ENCODE assay signal across 15 cellular contexts in the genomic region with DNA sequence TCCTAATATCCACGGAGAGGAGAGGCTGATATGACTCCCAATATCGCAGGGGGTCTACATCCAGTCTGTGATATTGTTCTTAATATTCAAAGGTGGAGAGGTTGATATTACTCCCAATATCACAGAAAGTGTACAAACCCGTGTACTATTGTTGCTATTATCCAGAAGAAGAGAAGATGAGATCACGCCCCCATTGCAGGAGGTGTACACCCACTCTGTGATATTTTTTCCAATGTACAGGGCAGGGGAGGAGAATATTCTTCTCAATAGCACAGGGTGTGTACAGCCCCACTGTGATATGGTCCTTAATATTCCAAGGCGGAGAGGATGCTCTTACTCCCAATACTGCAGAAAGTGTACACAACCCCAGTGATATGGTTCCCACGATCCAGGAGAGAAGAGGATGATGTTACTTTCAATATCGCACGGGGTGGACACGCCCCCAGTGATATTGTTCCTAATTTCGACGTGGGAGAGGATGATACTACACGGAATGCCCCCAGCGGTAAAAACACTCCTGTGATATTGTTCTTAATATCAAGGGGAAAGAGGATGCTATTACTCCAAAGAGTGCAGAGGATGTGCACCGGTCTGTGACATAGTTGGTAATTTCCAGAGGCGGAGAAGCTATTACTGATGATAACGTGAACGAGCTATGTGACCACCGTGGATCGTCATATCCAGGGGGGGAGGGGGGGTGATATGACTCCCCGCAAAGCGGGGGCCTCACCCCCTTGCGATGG. TPM values are rescaled to one million over a fixed set of nuclear protein-coding genes. Genes with fewer than 3 reads are reported as not detected.
"Had no signal": no experiment of that assay in that cellular context is flagged by ENCODE, and none has a peak within 500 bp of the region (broad histone marks: within the 10 kb centered on the region; RNA-seq: fewer than 3 reads in every experiment).

No MANE protein-coding gene starts in this region.

RNA-seq across cellular contexts. Expression of a gene that starts 11.1 kb away (rescaled TPM):
- total RNA-seq: dermis microvascular lymphatic vessel endothelial cell, esophagus squamous epithelium, kidney epithelial cell, left colon, left ventricle myocardium superior, natural killer cell, occipital lobe, psoas muscle, right cardiac atrium, sigmoid colon, testis, urinary bladder had no signal
- polyA plus RNA-seq: heart right ventricle, neural cell, ovary, psoas muscle, right cardiac atrium, urinary bladder had no signal
